In the genomic region with DNA sequence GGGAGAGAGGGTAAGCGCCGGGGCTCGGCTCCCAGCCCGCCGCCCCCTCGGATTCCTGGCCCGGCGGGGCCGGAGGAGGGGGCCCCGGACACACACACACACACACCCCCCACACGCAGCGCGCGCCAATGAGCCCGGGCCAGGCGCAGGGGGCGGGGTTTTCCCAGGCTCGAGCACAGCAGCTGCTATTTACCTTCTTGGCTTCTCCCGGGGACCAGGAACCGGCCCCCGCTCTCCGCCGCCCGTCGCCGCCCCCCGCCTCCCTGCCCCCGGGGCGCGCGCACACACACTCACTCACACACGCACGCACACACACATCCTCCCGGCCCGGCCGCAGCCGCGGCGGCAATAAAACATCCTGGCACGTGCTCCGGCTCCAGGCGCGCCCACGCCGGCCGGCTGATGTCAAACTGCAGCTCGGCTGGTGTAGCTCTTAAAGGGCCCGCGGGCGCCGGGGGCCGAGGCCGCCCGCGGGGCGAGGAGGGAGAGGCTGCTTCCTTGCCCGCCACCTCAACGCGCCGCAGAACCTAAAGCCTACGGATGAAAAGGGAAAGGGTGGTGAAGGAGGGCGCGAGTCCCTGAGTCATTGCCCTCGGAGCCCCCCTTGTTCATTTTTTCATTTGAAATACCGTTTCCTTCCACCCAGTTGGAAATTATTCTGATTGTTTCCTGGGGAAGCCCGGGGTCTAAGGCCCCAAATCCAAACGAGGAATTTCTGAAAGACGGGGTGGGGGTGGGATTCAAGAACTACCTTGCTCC, we compare ENCODE assay signal across 8 cellular contexts. TPM values are rescaled to one million over a fixed set of nuclear protein-coding genes. Genes with fewer than 3 reads are reported as not detected.
DNase-seq lines count a peak whose midpoint lies in the region; ATAC-seq and TF ChIP-seq lines count a peak whose summit lies in the region.

No MANE protein-coding gene starts in this region.

- H3K4me3 Mint-ChIP-seq in activated CD4-positive, alpha-beta T cell treated with anti-CD3 and anti-CD28 coated beads, Interleukin-2, amount 10 ng/mL, durations not matched to agents 24 days and 14 days: peak overlapping the region; percentile 90

- H3K27ac ChIP-seq in coronary artery: peak overlapping the region; percentile 99
- H3K27ac ChIP-seq in left lung: peak overlapping the region; percentile 90 to 93

- H3K36me3 Mint-ChIP-seq in activated CD4-positive, alpha-beta T cell treated with anti-CD3 and anti-CD28 coated beads, Interleukin-2, amount 10 ng/mL, durations not matched to agents 24 days and 14 days (ENCODE audit: low read depth): peaks cover 6% of the 10 kb centered on the region

- H3K9me3 Mint-ChIP-seq in activated CD4-positive, alpha-beta T cell treated with anti-CD3 and anti-CD28 coated beads, Interleukin-2, amount 10 ng/mL, durations not matched to agents 24 days and 14 days: no peaks in the 10 kb centered on the region

- peak; percentile 24 for ATAC-seq in GM19025 (IDR thresholded peaks at IDR 0.05; ENCODE audit: low read depth, unreplicated experiment)
- ATAC-seq in HG03342 (IDR thresholded peaks at IDR 0.05; ENCODE audit: unreplicated experiment): peak; percentile 37
- peak; percentile 72 for ATAC-seq in left lung

- H3K36me3 ChIP-seq in left lung: no peaks in the 10 kb centered on the region

- peak; percentile 93 for DNase-seq in AG08396 (ENCODE audit: low spot score)
- DNase-seq in NCI-H446 treated with DMSO at 0.1 percent for 48 hours (lab: John Stamatoyannopoulos, UW): peak; percentile 65
- DNase-seq in activated CD4-positive, alpha-beta T cell treated with anti-CD3 and anti-CD28 coated beads, Interleukin-2, amount 10 ng/mL, durations not matched to agents 24 days and 14 days: peak; percentile 94
- DNase-seq in coronary artery (ENCODE audit: low spot score): peak; percentile 96
- peak; percentile 94 to 97 for DNase-seq in left lung
- peak; percentile 75 for DNase-seq in stimulated activated CD4-positive, alpha-beta T cell treated with anti-CD3 and anti-CD28 coated beads, Interleukin-2, amount 100 ng/mL, for 4 hours (ENCODE audit: low read depth)

- no peaks in the 10 kb centered on the region for H3K9me3 ChIP-seq in left lung

- TF ChIP-seq CTCF in coronary artery (IDR thresholded peaks at IDR 0.05): no peak
- no peak for TF ChIP-seq CTCF in left lung (IDR thresholded peaks at IDR 0.05)

- H3K27ac Mint-ChIP-seq in activated CD4-positive, alpha-beta T cell treated with anti-CD3 and anti-CD28 coated beads, Interleukin-2, amount 10 ng/mL, durations not matched to agents 24 days and 14 days: peak overlapping the region; percentile 95

- H3K4me1 ChIP-seq in left lung: peaks cover 30 to 69% of the 10 kb centered on the region in 2 donors

- H3K27me3 Mint-ChIP-seq in activated CD4-positive, alpha-beta T cell treated with anti-CD3 and anti-CD28 coated beads, Interleukin-2, amount 10 ng/mL, durations not matched to agents 24 days and 14 days: peaks cover 76% of the 10 kb centered on the region

- intact Hi-C loops in activated CD4-positive, alpha-beta T cell treated with anti-CD3 and anti-CD28 coated beads, Interleukin-2, amount 10 ng/mL, durations not matched to agents 24 days and 14 days (cut with micrococcal nuclease): loop anchor here (2.0 to 10.0 kb wide), 9 partner anchors 64 to 630 kb away; a partner anchor contains a TSS
- intact Hi-C loops in left lung (cut with DNase I): loop anchor here in 1 of 2 donors (5.0 to 10.0 kb wide), 6 partner anchors 50 to 353 kb away; no protein-coding TSS in a partner anchor

- peaks cover 0 to 97% of the 10 kb centered on the region in 2 donors for H3K27me3 ChIP-seq in left lung

- peak overlapping the region; percentile 87 for H3K4me3 ChIP-seq in coronary artery
- H3K4me3 ChIP-seq in left lung: peak overlapping the region; percentile 43 to 65

- H3K4me1 Mint-ChIP-seq in activated CD4-positive, alpha-beta T cell treated with anti-CD3 and anti-CD28 coated beads, Interleukin-2, amount 10 ng/mL, durations not matched to agents 24 days and 14 days: peaks cover 53% of the 10 kb centered on the region

RNA-seq across cellular contexts. Expression of a gene that starts 1.0 kb away (rescaled TPM):
- total RNA-seq in activated CD4-positive, alpha-beta T cell treated with anti-CD3 and anti-CD28 coated beads, Interleukin-2, amount 10 ng/mL, durations not matched to agents 24 days and 14 days: 0.64 and 1.2 TPM in 2 replicates
- total RNA-seq in left lung: 10 to 100 TPM; 18.1 to 21.8 TPM

Comparison
In these comparisons a context has a peak if more than half of its experiments do, and no peak if none do; other contexts are left out.
1. Peak in every context shown above with its lines: DNase-seq, ATAC-seq, H3K4me3 ChIP-seq and H3K27ac ChIP-seq.